In the genomic region with DNA sequence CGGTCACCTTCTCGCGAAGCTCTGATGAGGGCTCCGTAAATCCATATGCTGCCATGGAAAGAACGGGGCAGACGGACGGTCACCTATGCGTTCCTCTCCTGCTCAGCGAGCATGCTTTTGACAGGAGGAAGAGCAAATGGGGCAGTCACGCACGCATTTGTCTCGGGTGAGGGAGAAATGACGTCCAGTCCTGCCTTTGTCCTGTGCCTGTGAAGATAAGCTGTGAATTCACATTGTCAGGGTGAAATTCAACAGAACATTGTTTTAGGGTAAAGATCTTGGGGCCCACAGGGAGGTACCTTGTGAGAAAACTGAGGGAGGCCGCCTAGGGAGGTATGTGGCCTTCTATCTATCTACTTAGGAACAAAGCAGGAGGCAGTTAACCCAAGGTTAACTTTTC, we compare ENCODE assay signal across 12 cellular contexts.
DNase-seq lines count a peak whose midpoint lies in the region; ATAC-seq and TF ChIP-seq lines count a peak whose summit lies in the region.
"Had no signal": no experiment of that assay in that cellular context is flagged by ENCODE, and none has a peak within 500 bp of the region (broad histone marks: within the 10 kb centered on the region; RNA-seq: fewer than 3 reads in every experiment).

No MANE protein-coding gene starts in this region.

- H3K4me3 ChIP-seq in BLaER1 treated with 17β-estradiol and CSF1 and Interleukin-3, amounts not matched to agents 10 nM and 100 nM, result peak overlapping the region in 3 of 10 experiments; percentile 18 to 45 (median 36); a peak in 5 of 20 replicates
- H3K4me3 ChIP-seq in epithelial cell of proximal tubule (ENCODE audit: low read depth, low read length), result peak overlapping the region; percentile 9
- no peak overlapping the region for H3K4me3 ChIP-seq in tibial artery
- H3K4me3 ChIP-seq: thoracic aorta had no signal

- TF ChIP-seq CTCF in epithelial cell of proximal tubule (conservative IDR thresholded peaks at IDR 0.05; ENCODE audit: low read depth, low read length), result no peak
- no peak for TF ChIP-seq CTCF in tibial artery (IDR thresholded peaks at IDR 0.05)
- TF ChIP-seq CTCF in foreskin keratinocyte (conservative IDR thresholded peaks at IDR 0.05), result no peak

- ATAC-seq in SK-N-SH treated with all-trans-retinoic acid at 6 μM for 48 hours, result peak; percentile 22
- ATAC-seq in GM19455 (IDR thresholded peaks at IDR 0.05; ENCODE audit: unreplicated experiment), result no peak
- no peak for ATAC-seq in foreskin keratinocyte

- intact Hi-C loops in tibial artery (cut with DNase I; ENCODE audit: low total_unique reads), result no loop called here

- H3K36me3 ChIP-seq in BLaER1 treated with 17β-estradiol and CSF1 and Interleukin-3, amounts not matched to agents 10 nM and 100 nM, result no peaks in the 10 kb centered on the region
- no peaks in the 10 kb centered on the region for H3K36me3 ChIP-seq in tibial artery
- H3K36me3 ChIP-seq: thoracic aorta had no signal

- peak overlapping the region in 3 of 11 experiments; percentile 1 to 64 (median 4); a peak in 4 of 22 replicates for H3K27ac ChIP-seq in BLaER1 treated with 17β-estradiol and CSF1 and Interleukin-3, amounts not matched to agents 10 nM and 100 nM
- H3K27ac ChIP-seq in tibial artery, result no peak overlapping the region
- H3K27ac ChIP-seq in foreskin keratinocyte, result no peak overlapping the region
- H3K27ac ChIP-seq: 22Rv1, parathyroid adenoma, thoracic aorta had no signal

- peaks cover 37 to 74% (median 61%) of the 10 kb centered on the region in 10 experiments for H3K4me1 ChIP-seq in BLaER1 treated with 17β-estradiol and CSF1 and Interleukin-3, amounts not matched to agents 10 nM and 100 nM
- H3K4me1 ChIP-seq in tibial artery, result no peaks in the 10 kb centered on the region
- H3K4me1 ChIP-seq in foreskin keratinocyte, result no peaks in the 10 kb centered on the region
- H3K4me1 ChIP-seq: parathyroid adenoma had no signal

- no peaks in the 10 kb centered on the region for H4K20me1 ChIP-seq in BLaER1 treated with 17β-estradiol and CSF1 and Interleukin-3, amounts not matched to agents 10 nM and 100 nM

- DNase-seq in DMS53 (lab: John Stamatoyannopoulos, UW) (peak; percentile 47), DMS53 treated with DMSO at 0.1 percent for 48 hours (lab: John Stamatoyannopoulos, UW; ENCODE audit: unreplicated experiment) (no peak), epithelial cell of proximal tubule (ENCODE audit: low read depth) (no peak), tibial artery (no peak), foreskin keratinocyte (no peak)
- DNase-seq: foreskin fibroblast had no signal

- peak overlapping the region in 4 of 11 experiments; percentile 4 to 51 (median 44); a peak in 6 of 22 replicates for H3K9ac ChIP-seq in BLaER1 treated with 17β-estradiol and CSF1 and Interleukin-3, amounts not matched to agents 10 nM and 100 nM
- H3K9ac ChIP-seq: parathyroid adenoma had no signal

- peak overlapping the region; percentile 74 to 94 (median 83) for H3K4me2 ChIP-seq in BLaER1 treated with 17β-estradiol and CSF1 and Interleukin-3, amounts not matched to agents 10 nM and 100 nM

- no peaks in the 10 kb centered on the region for H3K9me3 ChIP-seq in BLaER1 treated with 17β-estradiol and CSF1 and Interleukin-3, amounts not matched to agents 10 nM and 100 nM (replicated peaks in 1 of 11)
- H3K9me3 ChIP-seq in tibial artery, result no peaks in the 10 kb centered on the region
- H3K9me3 ChIP-seq: thoracic aorta had no signal

- H3K27me3 ChIP-seq in BLaER1 treated with 17β-estradiol and CSF1 and Interleukin-3, amounts not matched to agents 10 nM and 100 nM, result peaks cover 0 to 15% (median 0%) of the 10 kb centered on the region in 11 experiments; a peak in 2 of 22 replicates
- H3K27me3 ChIP-seq in tibial artery, result no peaks in the 10 kb centered on the region
- peaks cover 36% of the 10 kb centered on the region for H3K27me3 ChIP-seq in foreskin keratinocyte

TF ChIP-seq in SK-N-SH treated with all-trans-retinoic acid at 6 μM for 48 hours, 23 proteins besides CTCF, POLR2A, EP300 and RAD21:
- TF ChIP-seq, protein P1, sequence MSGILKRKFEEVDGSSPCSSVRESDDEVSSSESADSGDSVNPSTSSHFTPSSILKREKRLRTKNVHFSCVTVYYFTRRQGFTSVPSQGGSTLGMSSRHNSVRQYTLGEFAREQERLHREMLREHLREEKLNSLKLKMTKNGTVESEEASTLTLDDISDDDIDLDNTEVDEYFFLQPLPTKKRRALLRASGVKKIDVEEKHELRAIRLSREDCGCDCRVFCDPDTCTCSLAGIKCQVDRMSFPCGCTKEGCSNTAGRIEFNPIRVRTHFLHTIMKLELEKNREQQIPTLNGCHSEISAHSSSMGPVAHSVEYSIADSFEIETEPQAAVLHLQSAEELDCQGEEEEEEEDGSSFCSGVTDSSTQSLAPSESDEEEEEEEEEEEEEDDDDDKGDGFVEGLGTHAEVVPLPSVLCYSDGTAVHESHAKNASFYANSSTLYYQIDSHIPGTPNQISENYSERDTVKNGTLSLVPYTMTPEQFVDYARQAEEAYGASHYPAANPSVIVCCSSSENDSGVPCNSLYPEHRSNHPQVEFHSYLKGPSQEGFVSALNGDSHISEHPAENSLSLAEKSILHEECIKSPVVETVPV (CRISPR knock-in tag; IDR thresholded peaks at IDR 0.05), result no peak
- TF ChIP-seq ZC3H10 (CRISPR knock-in tag; IDR thresholded peaks at IDR 0.05) (no peak), OSR1 (CRISPR knock-in tag; IDR thresholded peaks at IDR 0.05) (no peak), ZFP30 (CRISPR knock-in tag; IDR thresholded peaks at IDR 0.05) (no peak), SNAI2 (CRISPR knock-in tag; IDR thresholded peaks at IDR 0.05) (no peak), RARB (CRISPR knock-in tag; IDR thresholded peaks at IDR 0.05) (no peak), ZNF70 (CRISPR knock-in tag; IDR thresholded peaks at IDR 0.05) (no peak), GLIS3 (CRISPR knock-in tag; IDR thresholded peaks at IDR 0.05) (no peak), BACH2 (CRISPR knock-in tag; IDR thresholded peaks at IDR 0.05; ENCODE audit: borderline replicate concordance) (no peak), TCF4 (CRISPR knock-in tag; IDR thresholded peaks at IDR 0.05; ENCODE audit: borderline replicate concordance) (no peak), TOX (CRISPR knock-in tag; IDR thresholded peaks at IDR 0.05; ENCODE audit: borderline replicate concordance) (no peak), ZNF8 (CRISPR knock-in tag; IDR thresholded peaks at IDR 0.05) (no peak)
- TF ChIP-seq, protein P2, sequence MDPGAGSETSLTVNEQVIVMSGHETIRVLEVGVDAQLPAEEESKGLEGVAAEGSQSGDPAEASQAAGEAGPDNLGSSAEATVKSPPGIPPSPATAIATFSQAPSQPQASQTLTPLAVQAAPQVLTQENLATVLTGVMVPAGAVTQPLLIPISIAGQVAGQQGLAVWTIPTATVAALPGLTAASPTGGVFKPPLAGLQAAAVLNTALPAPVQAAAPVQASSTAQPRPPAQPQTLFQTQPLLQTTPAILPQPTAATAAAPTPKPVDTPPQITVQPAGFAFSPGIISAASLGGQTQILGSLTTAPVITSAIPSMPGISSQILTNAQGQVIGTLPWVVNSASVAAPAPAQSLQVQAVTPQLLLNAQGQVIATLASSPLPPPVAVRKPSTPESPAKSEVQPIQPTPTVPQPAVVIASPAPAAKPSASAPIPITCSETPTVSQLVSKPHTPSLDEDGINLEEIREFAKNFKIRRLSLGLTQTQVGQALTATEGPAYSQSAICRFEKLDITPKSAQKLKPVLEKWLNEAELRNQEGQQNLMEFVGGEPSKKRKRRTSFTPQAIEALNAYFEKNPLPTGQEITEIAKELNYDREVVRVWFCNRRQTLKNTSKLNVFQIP (CRISPR knock-in tag; IDR thresholded peaks at IDR 0.05; ENCODE audit: borderline replicate concordance, low read depth), result no peak
- TF ChIP-seq, protein P3, sequence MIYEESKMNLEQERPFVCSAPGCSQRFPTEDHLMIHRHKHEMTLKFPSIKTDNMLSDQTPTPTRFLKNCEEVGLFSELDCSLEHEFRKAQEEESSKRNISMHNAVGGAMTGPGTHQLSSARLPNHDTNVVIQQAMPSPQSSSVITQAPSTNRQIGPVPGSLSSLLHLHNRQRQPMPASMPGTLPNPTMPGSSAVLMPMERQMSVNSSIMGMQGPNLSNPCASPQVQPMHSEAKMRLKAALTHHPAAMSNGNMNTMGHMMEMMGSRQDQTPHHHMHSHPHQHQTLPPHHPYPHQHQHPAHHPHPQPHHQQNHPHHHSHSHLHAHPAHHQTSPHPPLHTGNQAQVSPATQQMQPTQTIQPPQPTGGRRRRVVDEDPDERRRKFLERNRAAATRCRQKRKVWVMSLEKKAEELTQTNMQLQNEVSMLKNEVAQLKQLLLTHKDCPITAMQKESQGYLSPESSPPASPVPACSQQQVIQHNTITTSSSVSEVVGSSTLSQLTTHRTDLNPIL (CRISPR knock-in tag; IDR thresholded peaks at IDR 0.05; ENCODE audit: low read depth), result no peak
- TF ChIP-seq, protein P4, sequence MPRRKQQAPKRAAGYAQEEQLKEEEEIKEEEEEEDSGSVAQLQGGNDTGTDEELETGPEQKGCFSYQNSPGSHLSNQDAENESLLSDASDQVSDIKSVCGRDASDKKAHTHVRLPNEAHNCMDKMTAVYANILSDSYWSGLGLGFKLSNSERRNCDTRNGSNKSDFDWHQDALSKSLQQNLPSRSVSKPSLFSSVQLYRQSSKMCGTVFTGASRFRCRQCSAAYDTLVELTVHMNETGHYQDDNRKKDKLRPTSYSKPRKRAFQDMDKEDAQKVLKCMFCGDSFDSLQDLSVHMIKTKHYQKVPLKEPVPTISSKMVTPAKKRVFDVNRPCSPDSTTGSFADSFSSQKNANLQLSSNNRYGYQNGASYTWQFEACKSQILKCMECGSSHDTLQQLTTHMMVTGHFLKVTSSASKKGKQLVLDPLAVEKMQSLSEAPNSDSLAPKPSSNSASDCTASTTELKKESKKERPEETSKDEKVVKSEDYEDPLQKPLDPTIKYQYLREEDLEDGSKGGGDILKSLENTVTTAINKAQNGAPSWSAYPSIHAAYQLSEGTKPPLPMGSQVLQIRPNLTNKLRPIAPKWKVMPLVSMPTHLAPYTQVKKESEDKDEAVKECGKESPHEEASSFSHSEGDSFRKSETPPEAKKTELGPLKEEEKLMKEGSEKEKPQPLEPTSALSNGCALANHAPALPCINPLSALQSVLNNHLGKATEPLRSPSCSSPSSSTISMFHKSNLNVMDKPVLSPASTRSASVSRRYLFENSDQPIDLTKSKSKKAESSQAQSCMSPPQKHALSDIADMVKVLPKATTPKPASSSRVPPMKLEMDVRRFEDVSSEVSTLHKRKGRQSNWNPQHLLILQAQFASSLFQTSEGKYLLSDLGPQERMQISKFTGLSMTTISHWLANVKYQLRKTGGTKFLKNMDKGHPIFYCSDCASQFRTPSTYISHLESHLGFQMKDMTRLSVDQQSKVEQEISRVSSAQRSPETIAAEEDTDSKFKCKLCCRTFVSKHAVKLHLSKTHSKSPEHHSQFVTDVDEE (CRISPR knock-in tag; IDR thresholded peaks at IDR 0.05), result no peak
